ENCODE assay signal across 25 cellular contexts in the genomic region with DNA sequence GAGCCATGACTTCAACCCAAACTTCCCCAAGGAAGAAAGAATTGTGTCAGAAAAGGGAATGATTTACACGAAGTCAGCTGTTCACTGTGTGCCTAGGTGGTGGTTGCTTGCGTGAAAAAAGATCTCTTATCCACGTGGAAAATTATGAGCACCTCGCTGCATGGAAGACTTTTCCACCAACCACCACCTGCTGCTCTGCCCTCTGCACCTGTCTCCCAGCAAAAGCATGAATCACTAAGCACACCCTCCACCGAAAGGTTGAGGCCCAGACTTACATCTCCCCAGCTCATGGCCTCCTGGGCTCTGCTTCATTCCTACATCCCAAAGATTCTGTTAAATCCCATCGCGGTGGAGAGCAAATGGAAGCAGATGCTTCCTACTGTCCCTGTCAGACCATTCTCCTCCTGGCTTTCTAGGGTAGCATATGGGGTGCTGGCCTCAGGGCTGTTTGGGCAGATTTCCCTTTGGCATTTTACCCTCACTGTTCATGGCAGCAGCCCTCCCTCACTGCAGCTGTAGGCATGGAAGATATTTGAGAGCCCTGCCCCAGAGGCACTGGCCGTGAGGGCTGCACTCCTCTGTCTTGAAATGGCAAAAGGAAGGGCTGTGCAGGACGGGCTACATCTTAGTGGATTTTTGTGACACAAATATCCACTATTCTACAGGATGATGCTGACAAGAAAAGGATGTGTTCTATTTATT. TPM values are rescaled to one million over a fixed set of nuclear protein-coding genes. Genes with fewer than 3 reads are reported as not detected.
"Had no signal": no experiment of that assay in that cellular context is flagged by ENCODE, and none has a peak within 500 bp of the region (broad histone marks: within the 10 kb centered on the region; RNA-seq: fewer than 3 reads in every experiment).

No MANE protein-coding gene starts in this region.

- H3K27ac Mint-ChIP-seq: activated CD8-positive, alpha-beta T cell treated with anti-CD3 and anti-CD28 coated beads for 36 hours; activated naive CD4-positive, alpha-beta T cell treated with anti-CD3 and anti-CD28 coated beads, Interleukin-2, amount 10 ng/mL, durations not matched to agents 7 days and 5 days; activated T-helper 2 cell treated with anti-CD3 and anti-CD28 coated beads, Interferon-gamma antibody, Interleukin-2, Interleukin-4, amounts not matched to agents 10 μg/mL and 5 μg/mL and 100 μg/mL, durations not matched to agents 14 hours and 24 hours and 36 hours had no signal

- H3K36me3 Mint-ChIP-seq: activated naive CD4-positive, alpha-beta T cell treated with anti-CD3 and anti-CD28 coated beads, Interleukin-2, amount 10 ng/mL, durations not matched to agents 7 days and 5 days had no signal

- H3K4me3 Mint-ChIP-seq: activated CD8-positive, alpha-beta T cell treated with anti-CD3 and anti-CD28 coated beads for 36 hours; activated naive CD4-positive, alpha-beta T cell treated with anti-CD3 and anti-CD28 coated beads, Interleukin-2, amount 10 ng/mL, durations not matched to agents 7 days and 5 days had no signal

- H3K4me3 ChIP-seq: breast epithelium, Peyer's patch, SJCRH30 had no signal

- H3K36me3 ChIP-seq: breast epithelium, Peyer's patch, SJCRH30 had no signal

- H3K4me1 ChIP-seq: breast epithelium, Peyer's patch, SJCRH30 had no signal

- H3K27me3 Mint-ChIP-seq: activated CD8-positive, alpha-beta T cell treated with anti-CD3 and anti-CD28 coated beads for 36 hours had no signal

- H3K27me3 ChIP-seq: Peyer's patch, SJCRH30 had no signal

- H3K9me3 ChIP-seq: Peyer's patch, SJCRH30, SK-N-SH had no signal

- H3K27ac ChIP-seq: breast epithelium, Peyer's patch, RWPE1, SJCRH30 had no signal

- DNase-seq: activated CD4-positive, alpha-beta T cell treated with anti-CD3 and anti-CD28 coated beads for 4 hours; activated CD8-positive, alpha-beta memory T cell treated with anti-CD3 and anti-CD28 coated beads, Interleukin-2, amount 50 U/mL, for 48 hours; activated CD8-positive, alpha-beta T cell treated with anti-CD3 and anti-CD28 coated beads for 36 hours; activated gamma-delta T cell treated with Interleukin-2 at 50 U/mL for 16 hours; activated naive CD4-positive, alpha-beta T cell treated with anti-CD3 and anti-CD28 coated beads, Interleukin-2, amount 10 ng/mL, durations not matched to agents 7 days and 5 days; activated T-cell treated with anti-CD3 and anti-CD28 coated beads, Interleukin-2, amount 50 U/mL, for 1 hour; aorta; central memory CD4-positive, alpha-beta T cell; KG1; NCI-H1048; NCI-H1930; NCI-H345; NCI-H510A; Peyer's patch; Right ventricle myocardium superior; SJCRH30; SK-N-SH had no signal

- ATAC-seq: activated CD4-positive, CD25-positive, alpha-beta regulatory T cell treated with anti-CD3 and anti-CD28 coated beads, Interleukin-2, amount 50 U/mL, for 24 hours; activated CD8-positive, alpha-beta T cell treated with anti-CD3 and anti-CD28 coated beads for 36 hours had no signal

- H3K9me3 Mint-ChIP-seq: activated CD8-positive, alpha-beta T cell treated with anti-CD3 and anti-CD28 coated beads for 36 hours; activated naive CD4-positive, alpha-beta T cell treated with anti-CD3 and anti-CD28 coated beads, Interleukin-2, amount 10 ng/mL, durations not matched to agents 7 days and 5 days; activated T-helper 2 cell treated with anti-CD3 and anti-CD28 coated beads, Interferon-gamma antibody, Interleukin-2, Interleukin-4, amounts not matched to agents 10 μg/mL and 5 μg/mL and 100 μg/mL, durations not matched to agents 14 hours and 24 hours and 36 hours had no signal

RNA-seq across cellular contexts. Expression of a gene that starts 37.6 kb away (rescaled TPM):
- total RNA-seq: activated CD8-positive, alpha-beta T cell treated with anti-CD3 and anti-CD28 coated beads for 36 hours; activated T-helper 2 cell treated with anti-CD3 and anti-CD28 coated beads, Interferon-gamma antibody, Interleukin-2, Interleukin-4, amounts not matched to agents 10 μg/mL and 5 μg/mL and 100 μg/mL, durations not matched to agents 14 hours and 24 hours and 36 hours; aorta; breast epithelium; chondrocyte; LHCN-M2; M059J; Peyer's patch; Right ventricle myocardium superior; SJCRH30; T-helper 1 cell treated with Interleukin-12 subunit alpha and Interleukin-12 subunit beta and Interleukin-4 antibody, amounts not matched to agents 30 ng/mL and 1 ng/mL, for 36 hours had no signal
